ENCODE assay signal across 8 cellular contexts in the genomic region with DNA sequence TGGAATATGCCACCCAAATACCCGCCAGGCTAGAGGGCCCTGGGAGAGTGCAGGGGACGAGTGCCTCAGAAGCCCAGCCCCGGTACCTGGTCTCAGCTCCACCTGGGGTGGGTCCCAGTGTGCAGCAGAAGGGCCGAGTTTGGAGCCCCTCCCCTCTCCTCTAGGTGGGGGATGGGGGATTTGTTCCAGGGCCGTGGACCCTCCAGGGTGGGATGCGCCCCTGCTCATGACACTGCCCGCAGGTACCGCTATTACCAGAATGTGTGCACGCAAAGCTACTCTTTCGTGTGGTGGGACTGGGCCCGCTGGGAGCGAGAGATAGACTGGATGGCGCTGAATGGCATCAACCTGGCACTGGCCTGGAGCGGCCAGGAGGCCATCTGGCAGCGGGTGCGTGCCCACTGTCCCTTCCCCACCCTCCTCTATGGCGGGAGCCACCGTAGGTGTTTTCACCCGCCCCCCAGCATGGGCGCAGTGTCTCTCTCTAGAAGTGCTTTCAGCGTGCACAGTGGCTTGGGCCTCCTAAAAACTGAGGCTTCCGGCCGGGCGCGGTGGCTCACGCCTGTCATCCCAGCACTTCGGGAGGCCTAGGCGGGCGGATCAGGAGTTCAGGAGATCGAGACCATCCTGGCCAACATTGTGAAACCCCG. TPM values are rescaled to one million over a fixed set of nuclear protein-coding genes. Genes with fewer than 3 reads are reported as not detected.
DNase-seq lines count a peak whose midpoint lies in the region; ATAC-seq and TF ChIP-seq lines count a peak whose summit lies in the region.

No MANE protein-coding gene starts in this region.

- DNase-seq in GM12864 (ENCODE audit: low read depth) (no peak), glutamatergic neuron (no peak), retinal pigment epithelial cell (ENCODE audit: low read depth) (no peak), NCI-H748 treated with DMSO at 0.1 percent for 48 hours (lab: John Stamatoyannopoulos, UW) (no peak)

- ATAC-seq in GM21526 (IDR thresholded peaks at IDR 0.05; ENCODE audit: low FRiP score, unreplicated experiment) (no peak), GM21390 (IDR thresholded peaks at IDR 0.05; ENCODE audit: unreplicated experiment) (no peak), GM19455 (IDR thresholded peaks at IDR 0.05; ENCODE audit: unreplicated experiment) (no peak)

- no peaks in the 10 kb centered on the region for H3K36me3 Mint-ChIP-seq in glutamatergic neuron (ENCODE audit: unreplicated experiment)

- H3K4me1 Mint-ChIP-seq in glutamatergic neuron (ENCODE audit: low read depth, unreplicated experiment): peaks cover 22% of the 10 kb centered on the region

- H3K4me3 Mint-ChIP-seq in glutamatergic neuron (ENCODE audit: unreplicated experiment): peak overlapping the region; percentile 94

- H3K27ac Mint-ChIP-seq in glutamatergic neuron (ENCODE audit: unreplicated experiment): peak overlapping the region; percentile 100

- H3K27me3 Mint-ChIP-seq in glutamatergic neuron (ENCODE audit: unreplicated experiment): peaks cover 11% of the 10 kb centered on the region

- H3K4me3 ChIP-seq in GM12864 (ENCODE audit: low read depth, low read length) (peak overlapping the region; percentile 60), WI38 (ENCODE audit: low read depth, low read length) (peak overlapping the region; percentile 66), retinal pigment epithelial cell (ENCODE audit: low read length) (peak overlapping the region; percentile 74)

- H3K9me3 Mint-ChIP-seq in glutamatergic neuron (ENCODE audit: unreplicated experiment): peaks cover 11% of the 10 kb centered on the region

- TF ChIP-seq CTCF in GM12864 (IDR thresholded peaks at IDR 0.05; ENCODE audit: low read depth, low read length, missing control alignments) (no peak), WI38 (IDR thresholded peaks at IDR 0.05; ENCODE audit: low read depth, low read length) (no peak), glutamatergic neuron (IDR thresholded peaks at IDR 0.05; ENCODE audit: partially characterized antibody, unreplicated experiment) (no peak), retinal pigment epithelial cell (conservative IDR thresholded peaks at IDR 0.05; ENCODE audit: low read depth, low read length) (no peak)

RNA-seq across cellular contexts. Expression of a gene that starts 1.2 kb away (rescaled TPM):
- 42.8 TPM for total RNA-seq in glutamatergic neuron (ENCODE audit: unreplicated experiment)

RNA-seq across cellular contexts. Expression of a gene that starts 15.4 kb away (rescaled TPM):
- 4.1 TPM for total RNA-seq in glutamatergic neuron (ENCODE audit: unreplicated experiment)

RNA-seq across cellular contexts. Expression of a gene that starts 24.7 kb away (rescaled TPM):
- 57.4 TPM for total RNA-seq in glutamatergic neuron (ENCODE audit: unreplicated experiment)

RNA-seq across cellular contexts. Expression of a gene that starts 29.6 kb away (rescaled TPM):
- 62.5 TPM for total RNA-seq in glutamatergic neuron (ENCODE audit: unreplicated experiment)

RNA-seq across cellular contexts. Expression of a gene that starts 40.2 kb away (rescaled TPM):
- 12.0 TPM for total RNA-seq in glutamatergic neuron (ENCODE audit: unreplicated experiment)
